Comparison of ENCODE assay signal across 1 cellular context in the genomic region with DNA sequence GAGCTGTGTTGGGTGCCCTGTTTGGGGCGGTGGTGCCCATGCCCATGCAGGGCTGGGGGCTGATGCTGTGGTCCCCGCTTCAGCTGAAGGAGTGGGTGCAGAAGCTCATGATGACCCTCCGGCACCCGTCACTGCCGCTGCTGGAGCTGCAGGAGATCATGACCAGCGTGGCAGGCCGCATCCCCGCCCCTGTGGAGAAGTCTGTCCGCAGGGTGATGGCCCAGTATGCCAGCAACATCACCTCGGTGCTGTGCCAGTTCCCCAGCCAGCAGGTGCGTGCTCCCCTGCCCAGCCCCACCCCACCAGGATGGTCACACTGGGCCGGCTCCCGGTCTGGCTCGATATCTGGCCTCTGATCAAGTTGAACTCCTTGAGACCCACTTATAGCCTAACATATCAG.
TF ChIP-seq lines count a peak whose summit lies in the region.

No MANE protein-coding gene starts in this region.

TF ChIP-seq in GM23338, 12 proteins besides CTCF, POLR2A, EP300 and RAD21 (continued from another document):
- TF ChIP-seq, protein P1, sequence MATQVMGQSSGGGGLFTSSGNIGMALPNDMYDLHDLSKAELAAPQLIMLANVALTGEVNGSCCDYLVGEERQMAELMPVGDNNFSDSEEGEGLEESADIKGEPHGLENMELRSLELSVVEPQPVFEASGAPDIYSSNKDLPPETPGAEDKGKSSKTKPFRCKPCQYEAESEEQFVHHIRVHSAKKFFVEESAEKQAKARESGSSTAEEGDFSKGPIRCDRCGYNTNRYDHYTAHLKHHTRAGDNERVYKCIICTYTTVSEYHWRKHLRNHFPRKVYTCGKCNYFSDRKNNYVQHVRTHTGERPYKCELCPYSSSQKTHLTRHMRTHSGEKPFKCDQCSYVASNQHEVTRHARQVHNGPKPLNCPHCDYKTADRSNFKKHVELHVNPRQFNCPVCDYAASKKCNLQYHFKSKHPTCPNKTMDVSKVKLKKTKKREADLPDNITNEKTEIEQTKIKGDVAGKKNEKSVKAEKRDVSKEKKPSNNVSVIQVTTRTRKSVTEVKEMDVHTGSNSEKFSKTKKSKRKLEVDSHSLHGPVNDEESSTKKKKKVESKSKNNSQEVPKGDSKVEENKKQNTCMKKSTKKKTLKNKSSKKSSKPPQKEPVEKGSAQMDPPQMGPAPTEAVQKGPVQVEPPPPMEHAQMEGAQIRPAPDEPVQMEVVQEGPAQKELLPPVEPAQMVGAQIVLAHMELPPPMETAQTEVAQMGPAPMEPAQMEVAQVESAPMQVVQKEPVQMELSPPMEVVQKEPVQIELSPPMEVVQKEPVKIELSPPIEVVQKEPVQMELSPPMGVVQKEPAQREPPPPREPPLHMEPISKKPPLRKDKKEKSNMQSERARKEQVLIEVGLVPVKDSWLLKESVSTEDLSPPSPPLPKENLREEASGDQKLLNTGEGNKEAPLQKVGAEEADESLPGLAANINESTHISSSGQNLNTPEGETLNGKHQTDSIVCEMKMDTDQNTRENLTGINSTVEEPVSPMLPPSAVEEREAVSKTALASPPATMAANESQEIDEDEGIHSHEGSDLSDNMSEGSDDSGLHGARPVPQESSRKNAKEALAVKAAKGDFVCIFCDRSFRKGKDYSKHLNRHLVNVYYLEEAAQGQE (IDR thresholded peaks at IDR 0.05; ENCODE audit: unreplicated experiment) = no peak
- TF ChIP-seq STAT1 (IDR thresholded peaks at IDR 0.05; ENCODE audit: unreplicated experiment) = no peak
- no peak for TF ChIP-seq ZNF114 (CRISPR knock-in tag; IDR thresholded peaks at IDR 0.05)
- TF ChIP-seq ZNF331 (CRISPR knock-in tag; IDR thresholded peaks at IDR 0.05; ENCODE audit: low read depth) = no peak
- no peak for TF ChIP-seq CREB1 (CRISPR knock-in tag; IDR thresholded peaks at IDR 0.05; ENCODE audit: low read depth)
- no peak for TF ChIP-seq JUNB (IDR thresholded peaks at IDR 0.05; ENCODE audit: unreplicated experiment)
